Comparison of ENCODE assay signal across 13 cellular contexts in the genomic region with DNA sequence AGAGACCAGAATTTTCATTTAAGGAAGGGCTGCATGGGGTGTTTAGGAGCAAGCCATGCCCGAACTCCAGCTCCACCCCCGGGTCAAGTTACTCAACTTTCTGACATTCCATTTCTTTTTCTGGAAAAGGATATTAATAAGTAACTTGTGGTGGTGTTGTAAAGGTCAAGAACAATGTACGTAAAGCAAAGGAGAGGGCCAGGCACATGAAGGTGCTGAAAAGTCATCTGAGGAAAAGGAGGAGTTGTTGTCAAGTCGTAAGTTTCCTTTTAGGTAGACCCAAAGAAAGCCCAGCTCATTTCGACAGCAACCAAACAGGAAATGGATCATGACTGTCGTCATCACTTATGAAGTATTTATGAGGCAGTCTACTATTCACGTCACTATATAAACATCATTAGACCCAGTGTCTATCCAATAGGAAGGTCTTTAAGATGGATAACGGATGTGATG.
DNase-seq lines count a peak whose midpoint lies in the region; ATAC-seq and TF ChIP-seq lines count a peak whose summit lies in the region.
"Had no signal": no experiment of that assay in that cellular context is flagged by ENCODE, and none has a peak within 500 bp of the region (broad histone marks: within the 10 kb centered on the region; RNA-seq: fewer than 3 reads in every experiment).

No MANE protein-coding gene starts in this region.

- H3K36me3 Mint-ChIP-seq in Caco-2 (ENCODE audit: insufficient read depth, unreplicated experiment): no peaks in the 10 kb centered on the region
- no peaks in the 10 kb centered on the region for H3K36me3 Mint-ChIP-seq in nephron (ENCODE audit: low read depth)
- H3K36me3 Mint-ChIP-seq: CD4-positive, CD25-positive, alpha-beta regulatory T cell; memory B cell had no signal

- DNase-seq in Caco-2 (peak; percentile 72 to 73), fibroblast of mammary gland (ENCODE audit: low read depth) (peak; percentile 71), pons (ENCODE audit: low spot score) (no peak), germinal center (ENCODE audit: low spot score) (no peak)
- no peak for DNase-seq in activated CD8-positive, alpha-beta memory T cell treated with anti-CD3 and anti-CD28 coated beads for 24 hours
- DNase-seq: adrenal gland; CD4-positive, CD25-positive, alpha-beta regulatory T cell; NCI-H2029 had no signal

- no TSS peak for BruUV-seq in Caco-2 (replicated peaks; lab: Mats Ljungman, UMichigan)

- H3K36me3 ChIP-seq in Caco-2 (ENCODE audit: control insufficient read depth, insufficient read depth, low read length): no peaks in the 10 kb centered on the region
- H3K36me3 ChIP-seq: adrenal gland had no signal

- POLR2A ChIA-PET in Caco-2 (lab: Charles Lee): interaction anchor here (0.6 kb wide), 2 partner anchors 95 to 116 kb away, joined by 3 read pairs; no protein-coding TSS in a partner anchor

- H3K4me1 Mint-ChIP-seq in Caco-2 (ENCODE audit: low read depth, unreplicated experiment): peaks cover 32% of the 10 kb centered on the region
- H3K4me1 Mint-ChIP-seq in nephron: peaks cover 5% of the 10 kb centered on the region
- H3K4me1 Mint-ChIP-seq: CD4-positive, CD25-positive, alpha-beta regulatory T cell; memory B cell had no signal

- intact Hi-C loops in Caco-2 (cut with micrococcal nuclease; ENCODE audit: unreplicated experiment): loop anchor here (1.0 to 5.0 kb wide), 5 partner anchors 16 to 138 kb away; no protein-coding TSS in a partner anchor

- no peak for TF ChIP-seq RAD21 in Ishikawa (IDR thresholded peaks at IDR 0.05; ENCODE audit: low read depth)

- no peak for TF ChIP-seq EP300 in Ishikawa (IDR thresholded peaks at IDR 0.05; ENCODE audit: borderline replicate concordance)

- TF ChIP-seq CTCF in Caco-2 (IDR thresholded peaks at IDR 0.05; ENCODE audit: insufficient read depth in 1 of 2, low read depth in 1 of 2, low read length in 1 of 2, severe bottlenecking in 1 of 2, unreplicated experiment in 1 of 2): no peak
- TF ChIP-seq CTCF in fibroblast of mammary gland (conservative IDR thresholded peaks at IDR 0.05; ENCODE audit: control insufficient read depth, insufficient read depth, low read depth, low read length): no peak
- TF ChIP-seq CTCF in nephron (IDR thresholded peaks at IDR 0.05; ENCODE audit: unreplicated experiment in 3 of 3): no peak

- H3K4me3 ChIP-seq in Caco-2 (ENCODE audit: low read depth, low read length) (no peak overlapping the region), fibroblast of mammary gland (ENCODE audit: control insufficient read depth, low read depth, low read length) (no peak overlapping the region)
- H3K4me3 ChIP-seq: adrenal gland, skin epidermis had no signal

- no peaks in the 10 kb centered on the region for H3K9me3 ChIP-seq in Caco-2
- H3K9me3 ChIP-seq: adrenal gland had no signal

- CTCF ChIA-PET in Caco-2 (lab: Charles Lee): no interaction called here

- H3K27ac Mint-ChIP-seq in Caco-2 (ENCODE audit: unreplicated experiment) (peak overlapping the region; percentile 90), nephron (peak overlapping the region in 2 of 3 experiments; percentile 65 to 96)
- H3K27ac Mint-ChIP-seq: CD4-positive, CD25-positive, alpha-beta regulatory T cell; memory B cell had no signal

- H3K27me3 Mint-ChIP-seq in Caco-2 (ENCODE audit: insufficient read depth, unreplicated experiment): no peaks in the 10 kb centered on the region
- H3K27me3 Mint-ChIP-seq in nephron (ENCODE audit: low read depth): no peaks in the 10 kb centered on the region
- H3K27me3 Mint-ChIP-seq: CD4-positive, CD25-positive, alpha-beta regulatory T cell had no signal

- no peak for ATAC-seq in HG02588 (IDR thresholded peaks at IDR 0.05; ENCODE audit: unreplicated experiment)

- H3K9me3 Mint-ChIP-seq in Caco-2 (ENCODE audit: unreplicated experiment) (no peaks in the 10 kb centered on the region), nephron (no peaks in the 10 kb centered on the region)
- H3K9me3 Mint-ChIP-seq: memory B cell had no signal

- no peaks in the 10 kb centered on the region for H3K27me3 ChIP-seq in Caco-2 (replicated peaks; ENCODE audit: control insufficient read depth, insufficient read depth, low read length)
- H3K27me3 ChIP-seq: adrenal gland had no signal

- H3K4me3 Mint-ChIP-seq in Caco-2 (ENCODE audit: unreplicated experiment) (peak overlapping the region; percentile 61), nephron (no peak overlapping the region)
- H3K4me3 Mint-ChIP-seq: CD4-positive, CD25-positive, alpha-beta regulatory T cell; memory B cell had no signal

- peaks cover 60% of the 10 kb centered on the region for H3K4me1 ChIP-seq in Caco-2
- H3K4me1 ChIP-seq: adrenal gland had no signal

TF ChIP-seq in Ishikawa, 13 proteins besides CTCF, POLR2A, EP300 and RAD21:
- TF ChIP-seq CREB1 (IDR thresholded peaks at IDR 0.05; ENCODE audit: low read depth) (0 out of 2 replicates have a peak, but pooled peaks have one; percentile 8), EGR1 (IDR thresholded peaks at IDR 0.05) (no peak), ZBTB7A (IDR thresholded peaks at IDR 0.05; ENCODE audit: low read depth) (no peak), TEAD4 (IDR thresholded peaks at IDR 0.05) (no peak), TCF12 (IDR thresholded peaks at IDR 0.05; ENCODE audit: low read depth) (no peak), TAF1 (IDR thresholded peaks at IDR 0.05; ENCODE audit: low read depth) (no peak)
TF ChIP-seq in Ishikawa: peak in this region for 1.

Comparison
In these comparisons a context has a peak if more than half of its experiments do, and no peak if none do; other contexts are left out.
1. DNase-seq: peak in Caco-2 (2 of 2) and fibroblast of mammary gland (single experiment); none in activated CD8-positive, alpha-beta memory T cell treated with anti-CD3 and anti-CD28 coated beads for 24 hours (single experiment), pons (single experiment) and germinal center (single experiment).